In genomic region chrX:101759000-101759399, GRCh38 we compare ENCODE assay signal across 8 cellular contexts.
DNase-seq lines count a peak whose midpoint lies in the region; ATAC-seq, FAIRE-seq and TF ChIP-seq lines count a peak whose summit lies in the region.

No MANE protein-coding gene starts in this region.

- H3K9me3 Mint-ChIP-seq in activated CD4-positive, alpha-beta T cell treated with anti-CD3 and anti-CD28 coated beads for 36 hours (ENCODE audit: low read depth) = no peaks in the 10 kb centered on the region
- H3K9me3 Mint-ChIP-seq in activated naive CD4-positive, alpha-beta T cell treated with anti-CD3 and anti-CD28 coated beads, Interleukin-2, amount 50 U/mL, for 72 hours = no peaks in the 10 kb centered on the region

- POLR2A ChIA-PET in activated CD4-positive, alpha-beta T cell treated with anti-CD3 and anti-CD28 coated beads for 36 hours (lab: Charles Lee) = interaction anchor here (0.6 kb wide), 1 partner anchor 11 kb away, joined by 4 read pairs; no protein-coding TSS in a partner anchor
- POLR2A ChIA-PET in HEK293T (lab: Yijun Ruan, JAX) = no interaction called here

- no peaks in the 10 kb centered on the region for H3K36me3 Mint-ChIP-seq in activated CD4-positive, alpha-beta T cell treated with anti-CD3 and anti-CD28 coated beads for 36 hours (ENCODE audit: low read depth)
- H3K36me3 Mint-ChIP-seq in activated naive CD4-positive, alpha-beta T cell treated with anti-CD3 and anti-CD28 coated beads, Interleukin-2, amount 50 U/mL, for 72 hours = no peaks in the 10 kb centered on the region

- intact Hi-C loops in activated CD4-positive, alpha-beta T cell treated with anti-CD3 and anti-CD28 coated beads for 36 hours (cut with DNase I, micrococcal nuclease) = loop anchor here in 1 of 2 experiments (5.0 kb wide), 2 partner anchors 142 to 162 kb away; partner anchors contain the start of gene ARMCX6

- peaks cover 4% of the 10 kb centered on the region for H3K27me3 Mint-ChIP-seq in activated CD4-positive, alpha-beta T cell treated with anti-CD3 and anti-CD28 coated beads for 36 hours

- peaks cover 3% of the 10 kb centered on the region for H3K4me1 Mint-ChIP-seq in activated CD4-positive, alpha-beta T cell treated with anti-CD3 and anti-CD28 coated beads for 36 hours

- FAIRE-seq in HTR-8/SVneo (lab: Jason Lieb, UNC) = no peak

- peak; percentile 74 for ATAC-seq in activated CD4-positive, alpha-beta T cell treated with anti-CD3 and anti-CD28 coated beads for 36 hours
- ATAC-seq in activated naive CD4-positive, alpha-beta T cell treated with anti-CD3 and anti-CD28 coated beads, Interleukin-2, amount 50 U/mL, for 72 hours = peak; percentile 66 to 75

- H3K4me3 Mint-ChIP-seq in activated CD4-positive, alpha-beta T cell treated with anti-CD3 and anti-CD28 coated beads for 36 hours = no peak overlapping the region

- CTCF ChIA-PET in activated CD4-positive, alpha-beta T cell treated with anti-CD3 and anti-CD28 coated beads for 36 hours (lab: Charles Lee) = interaction anchor here (0.6 to 1.2 kb wide), 2 partner anchors 169 to 342 kb away, joined by 3 read pairs; no protein-coding TSS in a partner anchor
- CTCF ChIA-PET in HEK293T (lab: Yijun Ruan, JAX) = interaction anchor here (0.7 to 2.1 kb wide), 6 partner anchors 10 to 121 kb away, joined by 3 to 7 read pairs (median 4); no protein-coding TSS in a partner anchor

- peak; percentile 37 for DNase-seq in activated CD4-positive, alpha-beta T cell treated with anti-CD3 and anti-CD28 coated beads for 36 hours
- DNase-seq in activated CD4-positive, alpha-beta T cell treated with anti-CD3 and anti-CD28 coated beads for 1 hour = no peak
- peak; percentile 46 for DNase-seq in HEK293T (ENCODE audit: extremely low spot score)
- peak; percentile 0 for DNase-seq in NCI-H510A (lab: John Stamatoyannopoulos, UW)
- DNase-seq in activated naive CD4-positive, alpha-beta T cell treated with anti-CD3 and anti-CD28 coated beads, Interleukin-2, amount 50 U/mL, for 72 hours (ENCODE audit: low spot score in 2 of 2) = peak in 1 of 2 donors; percentile 8
- peak; percentile 0 to 14 for DNase-seq in hippocampal formation (lab: John Stamatoyannopoulos, UW)
- DNase-seq in stimulated activated CD4-positive, alpha-beta T cell treated with anti-CD3 and anti-CD28 coated beads, Interleukin-1b, Interleukin-23, amount 100 ng/mL, for 48 hours = peak; percentile 1
- DNase-seq in HTR-8/SVneo (ENCODE audit: insufficient read length, low spot score) = no peak

- no peak overlapping the region for H3K27ac Mint-ChIP-seq in activated CD4-positive, alpha-beta T cell treated with anti-CD3 and anti-CD28 coated beads for 36 hours
- no peak overlapping the region for H3K27ac Mint-ChIP-seq in activated naive CD4-positive, alpha-beta T cell treated with anti-CD3 and anti-CD28 coated beads, Interleukin-2, amount 50 U/mL, for 72 hours

TF ChIP-seq in HEK293T, 16 proteins besides CTCF, POLR2A, EP300 and RAD21:
- no peak for TF ChIP-seq ARNT (IDR thresholded peaks at IDR 0.05)
- no peak for TF ChIP-seq CTBP1 (IDR thresholded peaks at IDR 0.05; ENCODE audit: borderline replicate concordance)
- TF ChIP-seq, protein P1, sequence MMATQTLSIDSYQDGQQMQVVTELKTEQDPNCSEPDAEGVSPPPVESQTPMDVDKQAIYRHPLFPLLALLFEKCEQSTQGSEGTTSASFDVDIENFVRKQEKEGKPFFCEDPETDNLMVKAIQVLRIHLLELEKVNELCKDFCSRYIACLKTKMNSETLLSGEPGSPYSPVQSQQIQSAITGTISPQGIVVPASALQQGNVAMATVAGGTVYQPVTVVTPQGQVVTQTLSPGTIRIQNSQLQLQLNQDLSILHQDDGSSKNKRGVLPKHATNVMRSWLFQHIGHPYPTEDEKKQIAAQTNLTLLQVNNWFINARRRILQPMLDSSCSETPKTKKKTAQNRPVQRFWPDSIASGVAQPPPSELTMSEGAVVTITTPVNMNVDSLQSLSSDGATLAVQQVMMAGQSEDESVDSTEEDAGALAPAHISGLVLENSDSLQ (IDR thresholded peaks at IDR 0.05) = no peak
- no peak for TF ChIP-seq SUZ12 (IDR thresholded peaks at IDR 0.05)
- TF ChIP-seq ZNF384 (IDR thresholded peaks at IDR 0.05) = no peak
- no peak for TF ChIP-seq ELF4 (IDR thresholded peaks at IDR 0.05)
- no peak for TF ChIP-seq HDGF (IDR thresholded peaks at IDR 0.05; ENCODE audit: borderline replicate concordance)
- no peak for TF ChIP-seq NFRKB (IDR thresholded peaks at IDR 0.05)
- TF ChIP-seq FOXA1 (IDR thresholded peaks at IDR 0.05) = no peak
- no peak for TF ChIP-seq SP1 (IDR thresholded peaks at IDR 0.05)

Comparison
In these comparisons a context has a peak if more than half of its experiments do, and no peak if none do; other contexts are left out.
1. DNase-seq: peak in activated CD4-positive, alpha-beta T cell treated with anti-CD3 and anti-CD28 coated beads for 36 hours (single experiment), HEK293T (single experiment), NCI-H510A (single experiment), hippocampal formation (2 of 2) and stimulated activated CD4-positive, alpha-beta T cell treated with anti-CD3 and anti-CD28 coated beads, Interleukin-1b, Interleukin-23, amount 100 ng/mL, for 48 hours (single experiment); none in activated CD4-positive, alpha-beta T cell treated with anti-CD3 and anti-CD28 coated beads for 1 hour (single experiment) and HTR-8/SVneo (single experiment).